ENCODE assay signal across 1 cellular context in the genomic region with DNA sequence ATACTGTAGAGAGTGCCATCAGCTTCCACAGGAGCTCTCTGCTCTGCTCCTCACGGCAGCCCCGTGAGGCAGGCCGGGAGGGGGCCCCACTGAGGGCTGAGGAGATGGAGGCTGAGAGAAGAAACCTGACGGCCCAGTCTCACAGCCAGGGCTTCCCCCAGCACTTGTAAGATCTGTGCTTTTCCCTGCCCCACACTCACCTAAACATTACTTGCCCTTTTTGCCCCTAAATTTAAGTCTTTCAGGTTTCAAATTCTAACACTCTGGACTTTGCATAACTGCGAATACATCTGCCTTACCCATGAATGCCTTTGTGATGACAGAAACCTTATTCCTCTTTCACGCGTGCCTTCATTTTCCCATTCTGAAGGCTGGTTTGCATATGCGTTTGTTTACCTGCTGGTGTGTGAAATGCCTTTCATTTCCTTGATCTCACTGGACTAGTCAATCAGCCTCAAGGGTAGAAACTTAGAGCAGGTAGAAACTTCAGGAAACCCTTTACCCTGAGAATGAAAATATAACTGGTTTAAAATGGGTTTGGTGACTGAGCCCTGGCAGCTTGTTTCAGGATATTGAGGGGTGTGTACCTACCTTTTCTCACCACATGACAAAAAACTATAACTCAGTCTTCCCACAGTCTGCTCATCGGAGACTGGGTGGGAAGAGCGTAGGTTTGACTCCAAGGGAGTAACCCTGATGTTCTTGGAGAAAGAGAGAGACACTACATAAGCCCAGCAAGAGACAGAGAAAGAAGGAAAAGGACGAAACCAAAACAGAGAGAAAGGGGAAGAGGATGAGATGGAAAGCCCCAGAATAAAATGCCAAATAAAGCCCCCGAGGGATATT.
TF ChIP-seq lines count a peak whose summit lies in the region.

No MANE protein-coding gene starts in this region.

TF ChIP-seq in K562, 482 proteins besides CTCF, POLR2A, EP300 and RAD21 (continued from another document):
- TF ChIP-seq, protein P1, sequence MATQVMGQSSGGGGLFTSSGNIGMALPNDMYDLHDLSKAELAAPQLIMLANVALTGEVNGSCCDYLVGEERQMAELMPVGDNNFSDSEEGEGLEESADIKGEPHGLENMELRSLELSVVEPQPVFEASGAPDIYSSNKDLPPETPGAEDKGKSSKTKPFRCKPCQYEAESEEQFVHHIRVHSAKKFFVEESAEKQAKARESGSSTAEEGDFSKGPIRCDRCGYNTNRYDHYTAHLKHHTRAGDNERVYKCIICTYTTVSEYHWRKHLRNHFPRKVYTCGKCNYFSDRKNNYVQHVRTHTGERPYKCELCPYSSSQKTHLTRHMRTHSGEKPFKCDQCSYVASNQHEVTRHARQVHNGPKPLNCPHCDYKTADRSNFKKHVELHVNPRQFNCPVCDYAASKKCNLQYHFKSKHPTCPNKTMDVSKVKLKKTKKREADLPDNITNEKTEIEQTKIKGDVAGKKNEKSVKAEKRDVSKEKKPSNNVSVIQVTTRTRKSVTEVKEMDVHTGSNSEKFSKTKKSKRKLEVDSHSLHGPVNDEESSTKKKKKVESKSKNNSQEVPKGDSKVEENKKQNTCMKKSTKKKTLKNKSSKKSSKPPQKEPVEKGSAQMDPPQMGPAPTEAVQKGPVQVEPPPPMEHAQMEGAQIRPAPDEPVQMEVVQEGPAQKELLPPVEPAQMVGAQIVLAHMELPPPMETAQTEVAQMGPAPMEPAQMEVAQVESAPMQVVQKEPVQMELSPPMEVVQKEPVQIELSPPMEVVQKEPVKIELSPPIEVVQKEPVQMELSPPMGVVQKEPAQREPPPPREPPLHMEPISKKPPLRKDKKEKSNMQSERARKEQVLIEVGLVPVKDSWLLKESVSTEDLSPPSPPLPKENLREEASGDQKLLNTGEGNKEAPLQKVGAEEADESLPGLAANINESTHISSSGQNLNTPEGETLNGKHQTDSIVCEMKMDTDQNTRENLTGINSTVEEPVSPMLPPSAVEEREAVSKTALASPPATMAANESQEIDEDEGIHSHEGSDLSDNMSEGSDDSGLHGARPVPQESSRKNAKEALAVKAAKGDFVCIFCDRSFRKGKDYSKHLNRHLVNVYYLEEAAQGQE (CRISPR knock-in tag; IDR thresholded peaks at IDR 0.05; ENCODE audit: low read depth): no peak
- TF ChIP-seq SNRNP70 (optimal IDR thresholded peaks at IDR 0.05; ENCODE audit: low read depth, low read length) (no peak), ZNF175 (CRISPR knock-in tag; IDR thresholded peaks at IDR 0.05; ENCODE audit: low read depth) (no peak), NFRKB (IDR thresholded peaks at IDR 0.05; ENCODE audit: low read depth) (no peak), FOXK1 (CRISPR knock-in tag; IDR thresholded peaks at IDR 0.05; ENCODE audit: borderline replicate concordance) (no peak), POLR2H (tag; IDR thresholded peaks at IDR 0.05; ENCODE audit: low read depth) (no peak), FOXA3 (CRISPR knock-in tag; conservative IDR thresholded peaks at IDR 0.05 in 1 of 2, IDR thresholded peaks at IDR 0.05 in 1 of 2) (no peak), ZNF668 (CRISPR knock-in tag; IDR thresholded peaks at IDR 0.05) (no peak), MCM2 (IDR thresholded peaks at IDR 0.05; ENCODE audit: low read depth) (no peak), POLR2AphosphoS2 (IDR thresholded peaks at IDR 0.05; ENCODE audit: low read length) (no peak), XRCC5 (IDR thresholded peaks at IDR 0.05; ENCODE audit: low read depth, low read length) (no peak), CEBPG (CRISPR knock-in tag; IDR thresholded peaks at IDR 0.05) (no peak), CEBPG (tag; conservative IDR thresholded peaks at IDR 0.05 in 1 of 2, IDR thresholded peaks at IDR 0.05 in 1 of 2) (no peak), MED1 (CRISPR knock-in tag; IDR thresholded peaks at IDR 0.05; ENCODE audit: borderline replicate concordance) (no peak)
- TF ChIP-seq, protein P2, sequence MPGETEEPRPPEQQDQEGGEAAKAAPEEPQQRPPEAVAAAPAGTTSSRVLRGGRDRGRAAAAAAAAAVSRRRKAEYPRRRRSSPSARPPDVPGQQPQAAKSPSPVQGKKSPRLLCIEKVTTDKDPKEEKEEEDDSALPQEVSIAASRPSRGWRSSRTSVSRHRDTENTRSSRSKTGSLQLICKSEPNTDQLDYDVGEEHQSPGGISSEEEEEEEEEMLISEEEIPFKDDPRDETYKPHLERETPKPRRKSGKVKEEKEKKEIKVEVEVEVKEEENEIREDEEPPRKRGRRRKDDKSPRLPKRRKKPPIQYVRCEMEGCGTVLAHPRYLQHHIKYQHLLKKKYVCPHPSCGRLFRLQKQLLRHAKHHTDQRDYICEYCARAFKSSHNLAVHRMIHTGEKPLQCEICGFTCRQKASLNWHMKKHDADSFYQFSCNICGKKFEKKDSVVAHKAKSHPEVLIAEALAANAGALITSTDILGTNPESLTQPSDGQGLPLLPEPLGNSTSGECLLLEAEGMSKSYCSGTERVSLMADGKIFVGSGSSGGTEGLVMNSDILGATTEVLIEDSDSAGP (CRISPR knock-in tag; IDR thresholded peaks at IDR 0.05): no peak
TF ChIP-seq in K562: peak in this region for 0.
